Comparison of ENCODE assay signal across 13 cellular contexts in the genomic region with DNA sequence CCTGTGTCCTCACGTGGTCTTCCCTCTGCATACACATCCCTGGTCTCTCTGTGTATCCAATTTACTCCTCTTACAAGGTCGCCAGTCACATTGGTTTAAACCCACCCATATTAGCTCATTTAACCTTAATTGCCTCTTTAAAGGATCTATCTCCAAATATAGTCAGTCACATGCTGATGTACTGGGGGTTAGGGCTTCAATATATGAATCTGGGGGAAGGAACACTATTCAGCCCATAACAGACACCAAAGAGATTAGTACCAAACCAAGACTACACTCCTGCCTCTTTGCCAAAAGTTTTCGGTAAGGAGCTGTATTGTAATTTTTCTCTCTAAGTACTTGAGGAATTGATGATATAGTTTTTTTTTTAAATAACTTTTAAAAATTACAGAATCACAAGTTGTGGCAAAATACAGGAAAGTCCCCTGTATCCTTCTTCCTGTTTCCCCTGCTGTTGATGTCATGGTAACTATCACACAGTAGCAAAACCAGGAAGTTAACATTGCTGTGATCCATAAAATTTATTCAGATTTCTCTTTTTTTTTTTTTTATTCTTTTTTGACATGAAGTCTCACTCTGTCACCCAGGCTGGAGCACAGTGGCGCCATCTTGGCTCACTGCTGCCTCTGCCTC.
DNase-seq lines count a peak whose midpoint lies in the region; ATAC-seq and TF ChIP-seq lines count a peak whose summit lies in the region.
"Had no signal": no experiment of that assay in that cellular context is flagged by ENCODE, and none has a peak within 500 bp of the region (broad histone marks: within the 10 kb centered on the region; RNA-seq: fewer than 3 reads in every experiment).

No MANE protein-coding gene starts in this region.

- no peak overlapping the region for H3K4me3 Mint-ChIP-seq in T-cell
- H3K4me3 Mint-ChIP-seq: activated T-cell treated with anti-CD3 and anti-CD28 coated beads, Interleukin-2, amount 50 U/mL, for 4 hours had no signal

- ATAC-seq in T-cell (replicated peaks in 1 of 4) (peak in 1 of 4 experiments; percentile 89), sciatic nerve (peak; percentile 50), HG03097 (IDR thresholded peaks at IDR 0.05; ENCODE audit: low FRiP score, unreplicated experiment) (no peak)
- ATAC-seq: activated T-cell treated with anti-CD3 and anti-CD28 coated beads, Interleukin-2, amount 50 U/mL, for 4 hours had no signal

- CTCF ChIA-PET in T-cell (lab: Charles Lee), result interaction anchor here in 1 of 2 donors (0.9 kb wide), 1 partner anchor 36 kb away, joined by 3 read pairs; no protein-coding TSS in a partner anchor

- no peaks in the 10 kb centered on the region for H3K27me3 Mint-ChIP-seq in T-cell

- peak in 1 of 2 experiments; percentile 9 for DNase-seq in HL-60 (ENCODE audit: low read depth in 1 of 2, low spot score in 1 of 2)
- DNase-seq in T-cell, result no peak
- peak; percentile 21 for DNase-seq in fibroblast of gingiva (ENCODE audit: low read depth)
- no peak for DNase-seq in sciatic nerve (ENCODE audit: low spot score)
- no peak for DNase-seq in NCI-H146 treated with DMSO at 0.1 percent for 48 hours (lab: John Stamatoyannopoulos, UW; ENCODE audit: unreplicated experiment)
- no peak for DNase-seq in retina
- no peak for DNase-seq in NCI-H526 (lab: John Stamatoyannopoulos, UW)
- DNase-seq: activated T-cell treated with anti-CD3 and anti-CD28 coated beads, Interleukin-2, amount 50 U/mL, for 4 hours; GF-D8; midbrain; NCI-H2227 treated with DMSO at 0.1 percent for 48 hours; stimulated activated CD4-positive, alpha-beta T cell treated with anti-CD3 and anti-CD28 coated beads, Interleukin-15, amount 100 ng/mL, for 24 hours had no signal

- peak overlapping the region; percentile 50 for H3K27ac ChIP-seq in HL-60 (replicated peaks)

- H3K27me3 ChIP-seq in HL-60 (ENCODE audit: insufficient read depth, poor library complexity, severe bottlenecking), result no peaks in the 10 kb centered on the region

- H3K4me1 Mint-ChIP-seq in T-cell, result peaks cover 57 to 84% (median 68%) of the 10 kb centered on the region in 3 donors

- H3K36me3 Mint-ChIP-seq in T-cell, result peaks cover 32% of the 10 kb centered on the region

- intact Hi-C loops in sciatic nerve (cut with DNase I), result no loop called here

- no peak for TF ChIP-seq CTCF in HL-60 (IDR thresholded peaks at IDR 0.05; ENCODE audit: insufficient read depth, low read length)

- POLR2A ChIA-PET in T-cell (lab: Charles Lee), result interaction anchor here in 1 of 2 donors (0.7 kb wide), 1 partner anchor 213 kb away, joined by 4 read pairs; no protein-coding TSS in a partner anchor

- H3K27ac Mint-ChIP-seq in T-cell, result peak overlapping the region; percentile 24 to 47

- H3K4me3 ChIP-seq in HL-60 (replicated peaks; ENCODE audit: insufficient read depth, low read length), result no peak overlapping the region

- no peaks in the 10 kb centered on the region for H3K9me3 Mint-ChIP-seq in T-cell
- H3K9me3 Mint-ChIP-seq: activated T-cell treated with anti-CD3 and anti-CD28 coated beads, Interleukin-2, amount 50 U/mL, for 4 hours had no signal
